ENCODE assay signal across 9 cellular contexts in the genomic region with DNA sequence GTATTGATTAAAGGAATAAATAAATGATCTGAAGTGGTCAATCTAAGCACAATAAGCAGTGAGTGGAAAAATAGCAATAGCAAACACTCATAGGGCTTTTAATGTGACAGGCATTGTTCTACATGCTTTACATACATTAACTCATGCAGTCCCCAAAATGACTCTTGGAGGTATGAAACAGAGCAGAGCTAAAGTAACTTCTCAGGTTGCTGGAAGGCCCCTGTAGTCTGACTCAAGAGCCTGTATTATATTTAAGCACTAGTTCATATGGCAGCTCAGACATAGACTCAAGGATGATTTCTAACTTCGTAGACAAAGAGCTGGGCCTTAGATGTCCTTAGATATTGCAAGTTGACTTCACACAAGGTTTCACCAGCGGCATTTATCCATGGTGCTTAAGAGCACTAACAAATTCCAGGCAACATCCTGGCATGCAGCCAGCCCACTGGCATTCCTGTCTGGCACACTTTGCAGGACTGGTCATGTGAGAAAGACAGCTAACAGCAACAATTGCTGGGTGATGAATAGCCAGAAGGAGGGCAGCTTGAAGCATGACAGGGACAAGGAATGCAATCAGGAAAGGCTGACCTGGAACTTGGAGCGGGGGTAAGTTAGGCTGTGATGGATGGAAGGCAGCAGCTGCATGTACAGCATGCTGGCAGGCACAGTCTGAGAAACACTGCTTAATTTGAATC. TPM values are rescaled to one million over a fixed set of nuclear protein-coding genes. Genes with fewer than 3 reads are reported as not detected.
DNase-seq lines count a peak whose midpoint lies in the region; ATAC-seq, FAIRE-seq and TF ChIP-seq lines count a peak whose summit lies in the region.
"Had no signal": no experiment of that assay in that cellular context is flagged by ENCODE, and none has a peak within 500 bp of the region (broad histone marks: within the 10 kb centered on the region; RNA-seq: fewer than 3 reads in every experiment).

No MANE protein-coding gene starts in this region.

- peaks cover 5% of the 10 kb centered on the region for H3K9me3 Mint-ChIP-seq in T-helper 2 cell treated with Interferon-gamma antibody and Interleukin-4, amounts not matched to agents 5 μg/mL and 100 μg/mL, for 36 hours

- no peaks in the 10 kb centered on the region for H3K27me3 Mint-ChIP-seq in T-helper 2 cell treated with Interferon-gamma antibody and Interleukin-4, amounts not matched to agents 5 μg/mL and 100 μg/mL, for 36 hours (ENCODE audit: low read depth)
- H3K27me3 Mint-ChIP-seq: memory B cell had no signal

- no peak for TF ChIP-seq CTCF in D721Med (IDR thresholded peaks at IDR 0.05; ENCODE audit: insufficient read depth, missing control alignments)

- no peak for DNase-seq in T-helper 2 cell treated with Interferon-gamma antibody and Interleukin-4, amounts not matched to agents 5 μg/mL and 100 μg/mL, for 36 hours (ENCODE audit: low spot score)
- DNase-seq in T-helper 2 cell (no peak), amygdala (lab: John Stamatoyannopoulos, UW) (peak in 32 of 56 donors; percentile 2 to 63 (median 14)), islet precursor cell (peak; percentile 95), ureter (ENCODE audit: low spot score) (peak; percentile 69), D721Med (ENCODE audit: insufficient read length, low spot score) (no peak), GF-D8 (lab: John Stamatoyannopoulos, UW) (no peak)

- H3K27ac Mint-ChIP-seq in T-helper 2 cell treated with Interferon-gamma antibody and Interleukin-4, amounts not matched to agents 5 μg/mL and 100 μg/mL, for 36 hours = peak overlapping the region; percentile 31
- H3K27ac Mint-ChIP-seq: memory B cell had no signal

- no peak for FAIRE-seq in D721Med (lab: Jason Lieb, UNC)

- no peak for ATAC-seq in HG03439 (IDR thresholded peaks at IDR 0.05; ENCODE audit: unreplicated experiment)

- H3K36me3 Mint-ChIP-seq in T-helper 2 cell treated with Interferon-gamma antibody and Interleukin-4, amounts not matched to agents 5 μg/mL and 100 μg/mL, for 36 hours (ENCODE audit: low read depth) = no peaks in the 10 kb centered on the region

- no peak overlapping the region for H3K4me3 Mint-ChIP-seq in T-helper 2 cell treated with Interferon-gamma antibody and Interleukin-4, amounts not matched to agents 5 μg/mL and 100 μg/mL, for 36 hours
- H3K4me3 Mint-ChIP-seq: memory B cell had no signal

- no peaks in the 10 kb centered on the region for H3K4me1 Mint-ChIP-seq in T-helper 2 cell treated with Interferon-gamma antibody and Interleukin-4, amounts not matched to agents 5 μg/mL and 100 μg/mL, for 36 hours (ENCODE audit: low read depth)
- H3K4me1 Mint-ChIP-seq: memory B cell had no signal

RNA-seq across cellular contexts. Expression of gene KTN1, which starts 22.9 kb away (rescaled TPM):
- 226 TPM for total RNA-seq in ureter

Comparison
In these comparisons a context has a peak if more than half of its experiments do, and no peak if none do; other contexts are left out.
1. DNase-seq: peak in amygdala (32 of 56), islet precursor cell (single experiment) and ureter (single experiment); none in T-helper 2 cell treated with Interferon-gamma antibody and Interleukin-4, amounts not matched to agents 5 μg/mL and 100 μg/mL, for 36 hours (single experiment), T-helper 2 cell (0 of 5), D721Med (single experiment) and GF-D8 (single experiment).